Comparison of ENCODE assay signal across 15 cellular contexts in genomic region chr16:27879601-27880247, GRCh38.
"Had no signal": no experiment of that assay in that cellular context is flagged by ENCODE, and none has a peak within 500 bp of the region (broad histone marks: within the 10 kb centered on the region; RNA-seq: fewer than 3 reads in every experiment).

No MANE protein-coding gene starts in this region.

- ATAC-seq: T-cell had no signal

- FAIRE-seq: astrocyte, urothelium cell line had no signal

- H3K36me3 ChIP-seq: esophagus squamous epithelium, sigmoid colon, spleen, stomach, thoracic aorta had no signal

- H3K4me1 ChIP-seq: esophagus squamous epithelium, sigmoid colon, spleen, stomach had no signal

- H3K4me1 Mint-ChIP-seq: activated naive CD4-positive, alpha-beta T cell treated with anti-CD3 and anti-CD28 coated beads, Interleukin-2, amount 10 ng/mL, durations not matched to agents 7 days and 5 days; mesothelial cell of epicardium; T-cell had no signal

- DNase-seq: activated CD4-positive, alpha-beta T cell treated with anti-CD3 and anti-CD28 coated beads, Interleukin-2, amount 50 U/mL, for 4 hours; activated CD4-positive, CD25-positive, alpha-beta regulatory T cell treated with anti-CD3 and anti-CD28 coated beads, Interleukin-2, amount 50 U/mL, for 72 hours; activated naive CD4-positive, alpha-beta T cell treated with anti-CD3 and anti-CD28 coated beads, Interleukin-2, amount 10 ng/mL, durations not matched to agents 7 days and 5 days; esophagus squamous epithelium; sigmoid colon; spleen; stimulated activated CD4-positive, alpha-beta T cell treated with anti-CD3 and anti-CD28 coated beads, Interleukin-2, amount 100 ng/mL, for 24 hours; stomach; T-cell; T-helper 9 cell had no signal

- H3K4me3 ChIP-seq: esophagus squamous epithelium, lung, sigmoid colon, spleen, stomach, thoracic aorta had no signal

- H3K36me3 Mint-ChIP-seq: activated naive CD4-positive, alpha-beta T cell treated with anti-CD3 and anti-CD28 coated beads, Interleukin-2, amount 10 ng/mL, durations not matched to agents 7 days and 5 days; mesothelial cell of epicardium had no signal

- H3K27ac Mint-ChIP-seq: activated naive CD4-positive, alpha-beta T cell treated with anti-CD3 and anti-CD28 coated beads, Interleukin-2, amount 10 ng/mL, durations not matched to agents 7 days and 5 days; mesothelial cell of epicardium; T-cell had no signal

- H3K27me3 ChIP-seq: sigmoid colon had no signal

- H3K27ac ChIP-seq: esophagus squamous epithelium, sigmoid colon, spleen, stomach, thoracic aorta had no signal

- H3K4me3 Mint-ChIP-seq: activated naive CD4-positive, alpha-beta T cell treated with anti-CD3 and anti-CD28 coated beads, Interleukin-2, amount 10 ng/mL, durations not matched to agents 7 days and 5 days; mesothelial cell of epicardium; T-cell had no signal
